15 cellular contexts compared by ENCODE assay signal in the genomic region with DNA sequence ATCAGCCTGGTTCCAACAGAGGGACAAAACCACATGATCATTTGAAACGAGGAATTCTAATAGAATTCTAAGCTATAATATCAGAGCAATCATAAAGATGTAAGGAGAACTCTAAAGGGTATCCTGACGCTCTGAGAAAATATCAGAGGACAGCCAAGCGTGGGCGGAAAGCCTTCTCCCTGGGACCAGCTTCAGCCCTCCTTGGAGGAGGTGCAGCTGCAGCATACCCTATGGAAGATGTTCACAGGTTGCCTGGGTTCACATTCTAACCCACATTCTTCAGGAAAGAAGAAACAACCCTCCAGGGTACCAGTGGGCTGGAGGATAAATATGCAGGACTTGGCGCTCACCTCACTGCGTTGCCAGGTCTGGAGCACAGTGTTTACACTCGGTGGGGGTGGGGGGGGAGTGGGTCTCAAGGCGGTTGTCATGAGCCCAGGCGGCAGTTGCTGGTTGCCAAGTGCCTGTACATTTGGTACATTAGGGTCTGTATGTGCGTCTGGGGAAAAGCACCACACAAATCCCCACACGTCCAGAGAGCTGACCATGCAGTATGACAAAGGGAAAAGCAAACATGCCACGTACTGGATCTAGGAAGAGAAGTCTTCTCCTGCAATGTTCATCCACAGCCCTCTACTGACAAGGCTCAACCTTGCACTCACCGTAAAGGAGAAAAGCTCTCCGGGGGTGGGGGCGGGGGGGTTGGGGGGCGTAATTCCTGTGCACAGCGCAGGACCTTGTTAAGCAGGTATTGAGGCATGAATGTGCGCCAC.
DNase-seq lines count a peak whose midpoint lies in the region; ATAC-seq and TF ChIP-seq lines count a peak whose summit lies in the region.
"Had no signal": no experiment of that assay in that cellular context is flagged by ENCODE, and none has a peak within 500 bp of the region (broad histone marks: within the 10 kb centered on the region; RNA-seq: fewer than 3 reads in every experiment).

No MANE protein-coding gene starts in this region.

- H3K4me3 ChIP-seq in H7 (ENCODE audit: insufficient read depth, low read depth, low read length): no peak overlapping the region

- H3K9me3 Mint-ChIP-seq in chondrocyte (ENCODE audit: low read depth): no peaks in the 10 kb centered on the region
- H3K9me3 Mint-ChIP-seq in activated CD8-positive, alpha-beta T cell treated with anti-CD3 and anti-CD28 coated beads for 36 hours: no peaks in the 10 kb centered on the region
- H3K9me3 Mint-ChIP-seq: H9 had no signal

- H3K36me3 Mint-ChIP-seq in chondrocyte (ENCODE audit: low read depth): no peaks in the 10 kb centered on the region
- no peaks in the 10 kb centered on the region for H3K36me3 Mint-ChIP-seq in activated CD8-positive, alpha-beta T cell treated with anti-CD3 and anti-CD28 coated beads for 36 hours (ENCODE audit: low read depth)

- DNase-seq in D341Med (ENCODE audit: low spot score) (peak; percentile 19), H7 (peak; percentile 1), NCI-H69 (lab: John Stamatoyannopoulos, UW) (peak; percentile 96), chondrocyte (ENCODE audit: low spot score) (no peak), NCI-H446 (lab: John Stamatoyannopoulos, UW) (no peak), nucleus accumbens (lab: John Stamatoyannopoulos, UW) (no peak)
- DNase-seq in activated CD8-positive, alpha-beta T cell treated with anti-CD3 and anti-CD28 coated beads for 36 hours: no peak
- DNase-seq: DMS 273 treated with DMSO at 0.1 percent for 48 hours, H9, MV-4-11, NCI-H1417, NCI-H2029 treated with DMSO at 0.1 percent for 48 hours had no signal

- H3K27me3 ChIP-seq in H7 (ENCODE audit: control insufficient read depth, insufficient read depth, low read length): no peaks in the 10 kb centered on the region

- no peaks in the 10 kb centered on the region for H3K27me3 Mint-ChIP-seq in chondrocyte (ENCODE audit: low read depth)
- no peaks in the 10 kb centered on the region for H3K27me3 Mint-ChIP-seq in activated CD8-positive, alpha-beta T cell treated with anti-CD3 and anti-CD28 coated beads for 36 hours

- no peak overlapping the region for H3K4me3 Mint-ChIP-seq in chondrocyte (ENCODE audit: unreplicated experiment)
- no peak overlapping the region for H3K4me3 Mint-ChIP-seq in activated CD8-positive, alpha-beta T cell treated with anti-CD3 and anti-CD28 coated beads for 36 hours
- H3K4me3 Mint-ChIP-seq: H9 had no signal

- ATAC-seq in activated CD8-positive, alpha-beta T cell treated with anti-CD3 and anti-CD28 coated beads for 36 hours: no peak
- ATAC-seq in GM21515 (IDR thresholded peaks at IDR 0.05; ENCODE audit: unreplicated experiment): no peak
- ATAC-seq: Right ventricle myocardium inferior, SK-N-SH treated with all-trans-retinoic acid at 6 μM for 48 hours had no signal

- no peaks in the 10 kb centered on the region for H3K4me1 Mint-ChIP-seq in chondrocyte (ENCODE audit: low read depth)
- no peaks in the 10 kb centered on the region for H3K4me1 Mint-ChIP-seq in activated CD8-positive, alpha-beta T cell treated with anti-CD3 and anti-CD28 coated beads for 36 hours (ENCODE audit: low read depth)
- H3K4me1 Mint-ChIP-seq: H9 had no signal

- TF ChIP-seq CTCF in chondrocyte (IDR thresholded peaks at IDR 0.05): no peak
- TF ChIP-seq CTCF in activated CD8-positive, alpha-beta T cell treated with anti-CD3 and anti-CD28 coated beads for 36 hours (IDR thresholded peaks at IDR 0.05): no peak

- POLR2A ChIA-PET in activated CD8-positive, alpha-beta T cell treated with anti-CD3 and anti-CD28 coated beads for 36 hours (lab: Charles Lee): no interaction called here

- H3K27ac Mint-ChIP-seq in chondrocyte (ENCODE audit: unreplicated experiment): peak overlapping the region; percentile 22
- no peak overlapping the region for H3K27ac Mint-ChIP-seq in activated CD8-positive, alpha-beta T cell treated with anti-CD3 and anti-CD28 coated beads for 36 hours
- H3K27ac Mint-ChIP-seq: H9 had no signal

- intact Hi-C loops in activated CD8-positive, alpha-beta T cell treated with anti-CD3 and anti-CD28 coated beads for 36 hours (cut with micrococcal nuclease): no loop called here

- no peaks in the 10 kb centered on the region for H3K36me3 ChIP-seq in H7 (replicated peaks; ENCODE audit: control insufficient read depth, insufficient read depth, low read length)

- CTCF ChIA-PET in activated CD8-positive, alpha-beta T cell treated with anti-CD3 and anti-CD28 coated beads for 36 hours (lab: Charles Lee): no interaction called here

Comparison
In these comparisons a context has a peak if more than half of its experiments do, and no peak if none do; other contexts are left out.
1. DNase-seq: peak in D341Med (single experiment), H7 (single experiment) and NCI-H69 (single experiment); none in chondrocyte (single experiment), activated CD8-positive, alpha-beta T cell treated with anti-CD3 and anti-CD28 coated beads for 36 hours (single experiment), NCI-H446 (0 of 2) and nucleus accumbens (0 of 56).